15 cellular contexts compared by ENCODE assay signal in genomic region chr2:12455626-12456025, GRCh38.
A peak's percentile ranks its signal among the peaks of the same experiment; 100 is the strongest.
DNase-seq lines count a peak whose midpoint lies in the region; ATAC-seq and TF ChIP-seq lines count a peak whose summit lies in the region.
"Had no signal": no experiment of that assay in that cellular context is flagged by ENCODE, and none has a peak within 500 bp of the region (broad histone marks: within the 10 kb centered on the region; RNA-seq: fewer than 3 reads in every experiment).

No MANE protein-coding gene starts in this region.

- DNase-seq in left ventricle myocardium inferior, result no peak
- DNase-seq in cardiac septum (ENCODE audit: low spot score), result no peak
- DNase-seq in SW480 (ENCODE audit: low spot score), result peak; percentile 12
- DNase-seq in fibroblast of mammary gland (ENCODE audit: low read depth), result peak; percentile 62
- DNase-seq in type B pancreatic cell (ENCODE audit: extremely low spot score, unreplicated experiment), result no peak
- DNase-seq in left lung, result no peak
- no peak for DNase-seq in G401 (ENCODE audit: low spot score)
- DNase-seq: NCI-H1105 had no signal

- H3K36me3 Mint-ChIP-seq in type B pancreatic cell, result no peaks in the 10 kb centered on the region
- H3K36me3 Mint-ChIP-seq: naive B cell had no signal

- H3K27ac ChIP-seq in left ventricle myocardium inferior (replicated peaks) (peak overlapping the region; percentile 0), left lung (no peak overlapping the region)
- H3K27ac ChIP-seq: ascending aorta had no signal

- H3K9me3 ChIP-seq in left ventricle myocardium inferior (replicated peaks) (no peaks in the 10 kb centered on the region), left lung (no peaks in the 10 kb centered on the region)
- H3K9me3 ChIP-seq: ascending aorta, heart left ventricle had no signal

- H3K27ac Mint-ChIP-seq in type B pancreatic cell, result peak overlapping the region; percentile 58
- H3K27ac Mint-ChIP-seq: dendritic cell treated with granulocyte-macrophage colony-stimulating factor and Interleukin-4, amounts not matched to agents 40 ng/mL and 50 ng/mL, for 4 days had no signal

- no peak overlapping the region for H3K4me3 ChIP-seq in left ventricle myocardium inferior
- no peak overlapping the region for H3K4me3 ChIP-seq in fibroblast of mammary gland (ENCODE audit: control insufficient read depth, low read depth, low read length)
- no peak overlapping the region for H3K4me3 ChIP-seq in left lung
- H3K4me3 ChIP-seq: ascending aorta, lung had no signal

- intact Hi-C loops in left ventricle myocardium inferior (cut with micrococcal nuclease) (no loop called here), cardiac septum (cut with DNase I) (no loop called here), left lung (cut with DNase I) (no loop called here)

- H3K27me3 Mint-ChIP-seq in type B pancreatic cell, result no peaks in the 10 kb centered on the region
- H3K27me3 Mint-ChIP-seq: dendritic cell treated with granulocyte-macrophage colony-stimulating factor and Interleukin-4, amounts not matched to agents 40 ng/mL and 50 ng/mL, for 4 days; naive B cell had no signal

- H3K36me3 ChIP-seq in left ventricle myocardium inferior (no peaks in the 10 kb centered on the region), left lung (no peaks in the 10 kb centered on the region)
- H3K36me3 ChIP-seq: ascending aorta, heart left ventricle had no signal

- no peak for ATAC-seq in GM18520 (IDR thresholded peaks at IDR 0.05; ENCODE audit: unreplicated experiment)
- ATAC-seq in left lung, result no peak
- ATAC-seq: Panc1 had no signal

- H3K4me1 Mint-ChIP-seq in type B pancreatic cell (ENCODE audit: unreplicated experiment), result peaks cover 25% of the 10 kb centered on the region

- peaks cover 25% of the 10 kb centered on the region for H3K4me1 ChIP-seq in left ventricle myocardium inferior
- H3K4me1 ChIP-seq in left lung, result peaks cover 12 to 38% of the 10 kb centered on the region in 2 donors

- H3K9me3 Mint-ChIP-seq in type B pancreatic cell, result no peaks in the 10 kb centered on the region
- H3K9me3 Mint-ChIP-seq: dendritic cell treated with granulocyte-macrophage colony-stimulating factor and Interleukin-4, amounts not matched to agents 40 ng/mL and 50 ng/mL, for 4 days; naive B cell had no signal

- in situ Hi-C loops in G401 (cut with HindIII; ENCODE audit: low sequenced_read_pairs), result no loop called here

- H3K27me3 ChIP-seq in left ventricle myocardium inferior (ENCODE audit: low read depth), result no peaks in the 10 kb centered on the region
- H3K27me3 ChIP-seq in left lung, result no peaks in the 10 kb centered on the region
- H3K27me3 ChIP-seq: ascending aorta, heart left ventricle had no signal

- no peak overlapping the region for H3K4me3 Mint-ChIP-seq in type B pancreatic cell

- TF ChIP-seq CTCF in left ventricle myocardium inferior (IDR thresholded peaks at IDR 0.05; ENCODE audit: borderline replicate concordance) (no peak), fibroblast of mammary gland (conservative IDR thresholded peaks at IDR 0.05; ENCODE audit: control insufficient read depth, insufficient read depth, low read depth, low read length) (no peak), type B pancreatic cell (conservative IDR thresholded peaks at IDR 0.05) (no peak), left lung (IDR thresholded peaks at IDR 0.05) (no peak)

Comparison
In these comparisons a context has a peak if more than half of its experiments do, and no peak if none do; other contexts are left out.
1. DNase-seq: peak in SW480 (single experiment) and fibroblast of mammary gland (single experiment); none in left ventricle myocardium inferior (single experiment), cardiac septum (single experiment), type B pancreatic cell (single experiment), left lung (0 of 2) and G401 (single experiment).